ENCODE assay signal across 2 cellular contexts in genomic region chr1:27726173-27726793, GRCh38.
TF ChIP-seq lines count a peak whose summit lies in the region.

No MANE protein-coding gene starts in this region.

TF ChIP-seq in IMR-90, 13 proteins besides CTCF, POLR2A, EP300 and RAD21:
- TF ChIP-seq RCOR1 (IDR thresholded peaks at IDR 0.05; ENCODE audit: insufficient replicate concordance, low read length) (no peak), USF2 (IDR thresholded peaks at IDR 0.05; ENCODE audit: low read depth, low read length) (peak; percentile 24; the same call in 1 of the 2 replicates), BHLHE40 (IDR thresholded peaks at IDR 0.05; ENCODE audit: low read depth, low read length) (peak; percentile 69)

TF ChIP-seq in HepG2, 621 proteins besides CTCF, POLR2A, EP300 and RAD21:
- TF ChIP-seq RELA (CRISPR knock-in tag; IDR thresholded peaks at IDR 0.05) (0 out of 2 replicates have a peak, but pooled peaks have one; percentile 16), DDIT3 (CRISPR knock-in tag; IDR thresholded peaks at IDR 0.05) (no peak), CHCHD3 (CRISPR knock-in tag; IDR thresholded peaks at IDR 0.05) (no peak), ZNF775 (CRISPR knock-in tag; IDR thresholded peaks at IDR 0.05; ENCODE audit: borderline replicate concordance) (no peak), POLR2G (IDR thresholded peaks at IDR 0.05; ENCODE audit: low read depth, low read length) (no peak), ATF4 (CRISPR knock-in tag; IDR thresholded peaks at IDR 0.05) (0 out of 4 replicates have a peak, but pooled peaks of 1 of the 2 experiments have one; percentile 19), ARNT2 (CRISPR knock-in tag; IDR thresholded peaks at IDR 0.05; ENCODE audit: low read depth) (peak; percentile 8; the same call in 1 of the 2 replicates), ZNF292 (CRISPR knock-in tag; IDR thresholded peaks at IDR 0.05; ENCODE audit: borderline replicate concordance, low read depth) (no peak), GATA4 (IDR thresholded peaks at IDR 0.05; ENCODE audit: borderline replicate concordance, low read depth) (peak; percentile 2; the same call in 1 of the 2 replicates), KLF6 (CRISPR knock-in tag; IDR thresholded peaks at IDR 0.05) (0 out of 2 replicates have a peak, but pooled peaks have one; percentile 2), SAP130 (CRISPR knock-in tag; IDR thresholded peaks at IDR 0.05; ENCODE audit: low read depth) (peak; percentile 2; the same call in 1 of the 2 replicates), PATZ1 (CRISPR knock-in tag; IDR thresholded peaks at IDR 0.05) (0 out of 2 replicates have a peak, but pooled peaks have one; percentile 37), HDAC1 (CRISPR knock-in tag; IDR thresholded peaks at IDR 0.05) (peak; percentile 11; the same call in 1 of the 2 replicates), ZNF776 (CRISPR knock-in tag; IDR thresholded peaks at IDR 0.05) (no peak), TCF12 (IDR thresholded peaks at IDR 0.05) (no peak), TCF12 (CRISPR knock-in tag; IDR thresholded peaks at IDR 0.05) (no peak), HMGXB4 (CRISPR knock-in tag; IDR thresholded peaks at IDR 0.05; ENCODE audit: borderline replicate concordance in 1 of 2, low read depth in 1 of 2) (0 out of 4 replicates have a peak, but pooled peaks of 1 of the 2 experiments have one; percentile 19), AGO2 (optimal IDR thresholded peaks at IDR 0.05; ENCODE audit: low read depth, low read length) (peak; percentile 51), STAT6 (CRISPR knock-in tag; IDR thresholded peaks at IDR 0.05; ENCODE audit: borderline replicate concordance) (no peak), MATR3 (CRISPR knock-in tag; IDR thresholded peaks at IDR 0.05) (no peak), MTERF4 (CRISPR knock-in tag; IDR thresholded peaks at IDR 0.05) (0 out of 2 replicates have a peak, but pooled peaks have one; percentile 50), ZNF598 (CRISPR knock-in tag; IDR thresholded peaks at IDR 0.05; ENCODE audit: borderline replicate concordance) (0 out of 2 replicates have a peak, but pooled peaks have one; percentile 6), MXD3 (CRISPR knock-in tag; IDR thresholded peaks at IDR 0.05) (peak; percentile 42; the same call in 1 of the 2 replicates), PHF8 (CRISPR knock-in tag; IDR thresholded peaks at IDR 0.05) (peak; percentile 4; the same call in 1 of the 2 replicates), ZNF362 (CRISPR knock-in tag; IDR thresholded peaks at IDR 0.05; ENCODE audit: borderline replicate concordance) (0 out of 2 replicates have a peak, but pooled peaks have one; percentile 10), SP140L (CRISPR knock-in tag; IDR thresholded peaks at IDR 0.05; ENCODE audit: borderline replicate concordance) (no peak), ARHGAP35 (CRISPR knock-in tag; IDR thresholded peaks at IDR 0.05; ENCODE audit: borderline replicate concordance) (0 out of 2 replicates have a peak, but pooled peaks have one; percentile 5), ZSCAN20 (CRISPR knock-in tag; IDR thresholded peaks at IDR 0.05; ENCODE audit: borderline replicate concordance) (peak; percentile 80), KLF12 (CRISPR knock-in tag; IDR thresholded peaks at IDR 0.05; ENCODE audit: borderline replicate concordance) (no peak), RBFOX2 (IDR thresholded peaks at IDR 0.05; ENCODE audit: low read depth, low read length) (peak; percentile 36), BHLHE40 (IDR thresholded peaks at IDR 0.05; ENCODE audit: low read length) (peak; percentile 62; the same call in 1 of the 2 replicates), ZNF142 (CRISPR knock-in tag; IDR thresholded peaks at IDR 0.05) (peak; percentile 10; the same call in 1 of the 2 replicates), REL (CRISPR knock-in tag; conservative IDR thresholded peaks at IDR 0.05) (0 out of 2 replicates have a peak, but pooled peaks have one; percentile 6), ZNF235 (CRISPR knock-in tag; IDR thresholded peaks at IDR 0.05; ENCODE audit: borderline replicate concordance) (no peak), NONO (IDR thresholded peaks at IDR 0.05) (no peak), NONO (CRISPR knock-in tag; conservative IDR thresholded peaks at IDR 0.05) (peak; percentile 17; the same call in 1 of the 2 replicates), ZNF562 (CRISPR knock-in tag; IDR thresholded peaks at IDR 0.05; ENCODE audit: borderline replicate concordance) (0 out of 2 replicates have a peak, but pooled peaks have one; percentile 28)
TF ChIP-seq in HepG2: peak in this region for 23.
